Comparison of ENCODE assay signal across 1 cellular context in genomic region chr5:109403469-109403868, GRCh38.
TF ChIP-seq lines count a peak whose summit lies in the region.

No MANE protein-coding gene starts in this region.

TF ChIP-seq in HepG2, 621 proteins besides CTCF, POLR2A, EP300 and RAD21:
- TF ChIP-seq ZNF749 (CRISPR knock-in tag; IDR thresholded peaks at IDR 0.05; ENCODE audit: borderline replicate concordance) (no peak), TBL1XR1 (IDR thresholded peaks at IDR 0.05; ENCODE audit: borderline replicate concordance, low read length, partially characterized antibody) (no peak), NFIC (IDR thresholded peaks at IDR 0.05; ENCODE audit: low read length) (no peak), NFE2L1 (CRISPR knock-in tag; IDR thresholded peaks at IDR 0.05; ENCODE audit: borderline replicate concordance) (no peak), ZNF616 (CRISPR knock-in tag; IDR thresholded peaks at IDR 0.05; ENCODE audit: low read depth) (no peak), GPN1 (CRISPR knock-in tag; IDR thresholded peaks at IDR 0.05; ENCODE audit: borderline replicate concordance) (no peak), ZNF12 (CRISPR knock-in tag; IDR thresholded peaks at IDR 0.05) (no peak)
TF ChIP-seq in HepG2: peak in this region for 0.
